ENCODE assay signal across 8 cellular contexts in genomic region chr5:140547508-140548299, GRCh38. TPM values are rescaled to one million over a fixed set of nuclear protein-coding genes. Genes with fewer than 3 reads are reported as not detected.
DNase-seq lines count a peak whose midpoint lies in the region; ATAC-seq, FAIRE-seq and TF ChIP-seq lines count a peak whose summit lies in the region.

Gene EIF4EBP3, plus strand, starts transcription at chr5:140547662. Its CDS starts 76 bp downstream, at chr5:140547738.

- H3K4me2 ChIP-seq in mesendoderm (ENCODE audit: low read length): peak within 1 kb of the TSS; percentile 63

- peak within 1 kb of the TSS; percentile 6 for H3K4ac ChIP-seq in mesendoderm (ENCODE audit: low read depth, low read length)

- CTCF ChIA-PET in AG04449 (lab: Yijun Ruan, JAX): interaction anchor here (0.8 to 3.5 kb wide), 18 partner anchors 10 to 185 kb away, joined by 3 to 36 read pairs (median 4); partner anchors contain the start of genes APBB3, CD14, IK and NDUFA2

- peaks cover 4% of the 10 kb centered on the region for H3K36me3 ChIP-seq in mesendoderm (ENCODE audit: control insufficient read depth, insufficient read depth, low read length)

- H3K79me2 ChIP-seq in mesendoderm (ENCODE audit: control insufficient read depth, insufficient read depth, low read length): no peaks in the 10 kb centered on the region

- peak within 1 kb of the TSS; percentile 0 for H3K18ac ChIP-seq in mesendoderm (ENCODE audit: low read length)

- H4K5ac ChIP-seq in mesendoderm (ENCODE audit: low read length): no peak within 1 kb of the TSS

- peak; percentile 93 for FAIRE-seq in endometrium (lab: Jason Lieb, UNC)

- ATAC-seq in GM18909 (IDR thresholded peaks at IDR 0.05; ENCODE audit: poor library complexity, unreplicated experiment) (peak; percentile 98), HG03175 (IDR thresholded peaks at IDR 0.05; ENCODE audit: unreplicated experiment) (peak; percentile 99)

- no CpG with 5 or more reads among the region's 52 CpGs for WGBS in mesendoderm (ENCODE audit: extremely low coverage, insufficient coverage, low lambda C conversion rate)

- peaks cover 2% of the 10 kb centered on the region for H3K79me1 ChIP-seq in mesendoderm (ENCODE audit: low read length)

- H3K4me3 ChIP-seq in AG04449 (ENCODE audit: low read depth, low read length) (peak within 1 kb of the TSS; percentile 49), mesendoderm (ENCODE audit: low read length) (peak within 1 kb of the TSS; percentile 7)

- H2AK5ac ChIP-seq in mesendoderm (ENCODE audit: low read length): peak within 1 kb of the TSS; percentile 33

- H2BK120ac ChIP-seq in mesendoderm (ENCODE audit: low read depth, low read length): no peak within 1 kb of the TSS

- H3K9ac ChIP-seq in mesendoderm (ENCODE audit: low read length): peak within 1 kb of the TSS; percentile 57

- H2BK15ac ChIP-seq in mesendoderm (replicated peaks; ENCODE audit: low read depth): no peak within 1 kb of the TSS

- no peak within 1 kb of the TSS for H3K23ac ChIP-seq in mesendoderm (ENCODE audit: low read length)

- peak within 1 kb of the TSS; percentile 11 for H2BK5ac ChIP-seq in mesendoderm (ENCODE audit: low read length)

- peak within 1 kb of the TSS; percentile 41 for H3K27ac ChIP-seq in mesendoderm (ENCODE audit: low read depth, low read length)

- H3K27me3 ChIP-seq in mesendoderm (ENCODE audit: insufficient read depth, low read length, poor library complexity): no peaks in the 10 kb centered on the region

- DNase-seq in AG04449 (ENCODE audit: low read depth, low spot score) (peak; percentile 77), NCI-H748 treated with DMSO at 0.1 percent for 48 hours (lab: John Stamatoyannopoulos, UW) (peak; percentile 73), mesendoderm (peak; percentile 99)
- DNase-seq in activated CD8-positive, alpha-beta memory T cell treated with anti-CD3 and anti-CD28 coated beads, Interleukin-2, amount 50 U/mL, for 24 hours (ENCODE audit: extremely low read depth): peak; percentile 62
- peak; percentile 72 for DNase-seq in stimulated activated CD8-positive, alpha-beta memory T cell treated with anti-CD3 and anti-CD28 coated beads, Interleukin-12 subunit alpha, Interleukin-12 subunit beta, amount 100 ng/mL, for 4 hours (ENCODE audit: low read depth)

- no peak within 1 kb of the TSS for H4K8ac ChIP-seq in mesendoderm (ENCODE audit: low read depth, low read length)

- POLR2A ChIA-PET in AG04449 (lab: Yijun Ruan, JAX): interaction anchor here (0.7 to 3.0 kb wide), 12 partner anchors 9 to 152 kb away, joined by 3 to 24 read pairs (median 4); partner anchors contain the start of genes ANKHD1, APBB3, IK and NDUFA2

- H3K56ac ChIP-seq in mesendoderm (ENCODE audit: low read length): peak within 1 kb of the TSS; percentile 85

- TF ChIP-seq CTCF in AG04449 (IDR thresholded peaks at IDR 0.05; ENCODE audit: insufficient read depth, low read length, missing control alignments): peak; percentile 70

- H3K4me1 ChIP-seq in mesendoderm (ENCODE audit: control insufficient read depth, low read depth, low read length): peaks cover 4% of the 10 kb centered on the region

RNA-seq across cellular contexts. Expression of gene EIF4EBP3, which starts in this region (rescaled TPM):
- 13.5 TPM for polyA plus RNA-seq in mesendoderm (2013, experiment 1 of 2)
- polyA plus RNA-seq in mesendoderm (2013, experiment 2 of 2): 13.7 TPM

Comparison
In these comparisons a context has a peak if more than half of its experiments do, and no peak if none do; other contexts are left out.
1. Peak in every context shown above with its lines: DNase-seq, ATAC-seq, H3K4me3 ChIP-seq and H3K27ac ChIP-seq.